In genomic region chr16:84543253-84543652, GRCh38 we compare ENCODE assay signal across 27 cellular contexts.
"Had no signal": no experiment of that assay in that cellular context is flagged by ENCODE, and none has a peak within 500 bp of the region (broad histone marks: within the 10 kb centered on the region; RNA-seq: fewer than 3 reads in every experiment).

No MANE protein-coding gene starts in this region.

- H3K9me3 Mint-ChIP-seq: activated naive CD4-positive, alpha-beta T cell treated with anti-CD3 and anti-CD28 coated beads, Interleukin-2, amount 50 U/mL, for 72 hours; activated T-cell treated with anti-CD3 and anti-CD28 coated beads, Interleukin-2, amount 50 U/mL, for 72 hours; IgD-negative memory B cell; T-cell had no signal

- H3K4me3 ChIP-seq: SK-N-MC had no signal

- H3K4me3 Mint-ChIP-seq: IgD-negative memory B cell, T-cell had no signal

- H3K27ac ChIP-seq: KMS-11, SK-N-MC, WERI-Rb-1 had no signal

- H3K36me3 ChIP-seq: WERI-Rb-1 had no signal

- H3K27ac Mint-ChIP-seq: activated naive CD4-positive, alpha-beta T cell treated with anti-CD3 and anti-CD28 coated beads, Interleukin-2, amount 50 U/mL, for 72 hours; activated T-cell treated with anti-CD3 and anti-CD28 coated beads, Interleukin-2, amount 50 U/mL, for 72 hours had no signal

- DNase-seq: activated CD4-positive, alpha-beta T cell treated with anti-CD3 and anti-CD28 coated beads for 4 hours; activated CD4-positive, alpha-beta T cell treated with anti-CD3 and anti-CD28 coated beads, Interleukin-2, amount 50 U/mL, for 4 hours; activated CD8-positive, alpha-beta memory T cell treated with anti-CD3 and anti-CD28 coated beads for 24 hours; activated T-cell treated with anti-CD3 and anti-CD28 coated beads, Interleukin-2, amount 50 U/mL, for 72 hours; cerebellar nuclear complex; MV-4-11; NCI-H1092 treated with DMSO at 0.1 percent for 48 hours; NCI-H1417 treated with DMSO at 0.1 percent for 48 hours; NCI-H1694; NCI-H2029; NCI-H2107; NCI-H2171 treated with DMSO at 0.1 percent for 48 hours; NCI-H510A; NCI-H526 treated with DMSO at 0.1 percent for 48 hours; NK-92 treated with Interleukin-12 subunit alpha and Interleukin-12 subunit beta, amount 100 ng/mL, for 24 hours; OCI-M1; RPMI8226; T-cell; T-helper 2 cell; T1000; WERI-Rb-1 had no signal

- H3K9ac ChIP-seq: KMS-11 had no signal

- H3K4me2 ChIP-seq: KMS-11 had no signal

- H3K27me3 Mint-ChIP-seq: T-cell had no signal

- ATAC-seq: activated naive CD4-positive, alpha-beta T cell treated with anti-CD3 and anti-CD28 coated beads, Interleukin-2, amount 50 U/mL, for 72 hours; activated T-cell treated with anti-CD3 and anti-CD28 coated beads, Interleukin-2, amount 50 U/mL, for 72 hours; Panc1; Right ventricle myocardium inferior; T-cell had no signal
